ENCODE assay signal across 16 cellular contexts in genomic region chr6:112061605-112062004, GRCh38. TPM values are rescaled to one million over a fixed set of nuclear protein-coding genes. Genes with fewer than 3 reads are reported as not detected.
"Had no signal": no experiment of that assay in that cellular context is flagged by ENCODE, and none has a peak within 500 bp of the region (broad histone marks: within the 10 kb centered on the region; RNA-seq: fewer than 3 reads in every experiment).

No MANE protein-coding gene starts in this region.

- H3K4me3 ChIP-seq: prostate gland, right lobe of liver, suprapubic skin had no signal

- DNase-seq: activated CD4-positive, alpha-beta T cell treated with anti-CD3 and anti-CD28 coated beads for 4 hours; activated naive CD4-positive, alpha-beta T cell treated with Interleukin-2 at 50 U/mL for 16 hours; effector memory CD4-positive, alpha-beta T cell; immature natural killer cell; occipital lobe; right lobe of liver; stimulated activated CD4-positive, alpha-beta T cell treated with anti-CD3 and anti-CD28 coated beads, Interleukin-2, amount 100 ng/mL, for 48 hours; stimulated activated naive CD4-positive, alpha-beta T cell treated with Interleukin-2 at 50 U/mL for 16 hours; T-cell had no signal

- H3K9me3 ChIP-seq: prostate gland, right lobe of liver, suprapubic skin had no signal

- H3K27ac Mint-ChIP-seq: immature natural killer cell, memory B cell, nephron, T-cell had no signal

- H3K27me3 Mint-ChIP-seq: central memory CD8-positive, alpha-beta T cell; memory B cell; T-cell had no signal

- H3K4me3 Mint-ChIP-seq: central memory CD8-positive, alpha-beta T cell; immature natural killer cell; memory B cell; nephron; T-cell had no signal

- H3K4me1 ChIP-seq: prostate gland, right lobe of liver, suprapubic skin had no signal

- H3K9me3 Mint-ChIP-seq: central memory CD8-positive, alpha-beta T cell; immature natural killer cell; memory B cell; nephron; T-cell had no signal

- H3K27me3 ChIP-seq: right lobe of liver, suprapubic skin had no signal

- ATAC-seq: left lobe of liver, right lobe of liver, T-cell had no signal

- H3K36me3 Mint-ChIP-seq: immature natural killer cell, memory B cell, T-cell had no signal

- H3K36me3 ChIP-seq: prostate gland, right lobe of liver, suprapubic skin had no signal

- H3K4me1 Mint-ChIP-seq: central memory CD8-positive, alpha-beta T cell; immature natural killer cell; memory B cell had no signal

- H3K27ac ChIP-seq: prostate gland, right lobe of liver, suprapubic skin had no signal

RNA-seq across cellular contexts. Expression of gene CCN6, which starts 7.7 kb away (rescaled TPM):
- total RNA-seq: left lobe of liver, occipital lobe, right lobe of liver, T-cell, ureter had no signal
